ENCODE assay signal across 1 cellular context in genomic region chr11:72745925-72746550, GRCh38.
TF ChIP-seq lines count a peak whose summit lies in the region.

No MANE protein-coding gene starts in this region.

TF ChIP-seq in HepG2, 621 proteins besides CTCF, POLR2A, EP300 and RAD21 (continued from another document):
- TF ChIP-seq, protein P1, sequence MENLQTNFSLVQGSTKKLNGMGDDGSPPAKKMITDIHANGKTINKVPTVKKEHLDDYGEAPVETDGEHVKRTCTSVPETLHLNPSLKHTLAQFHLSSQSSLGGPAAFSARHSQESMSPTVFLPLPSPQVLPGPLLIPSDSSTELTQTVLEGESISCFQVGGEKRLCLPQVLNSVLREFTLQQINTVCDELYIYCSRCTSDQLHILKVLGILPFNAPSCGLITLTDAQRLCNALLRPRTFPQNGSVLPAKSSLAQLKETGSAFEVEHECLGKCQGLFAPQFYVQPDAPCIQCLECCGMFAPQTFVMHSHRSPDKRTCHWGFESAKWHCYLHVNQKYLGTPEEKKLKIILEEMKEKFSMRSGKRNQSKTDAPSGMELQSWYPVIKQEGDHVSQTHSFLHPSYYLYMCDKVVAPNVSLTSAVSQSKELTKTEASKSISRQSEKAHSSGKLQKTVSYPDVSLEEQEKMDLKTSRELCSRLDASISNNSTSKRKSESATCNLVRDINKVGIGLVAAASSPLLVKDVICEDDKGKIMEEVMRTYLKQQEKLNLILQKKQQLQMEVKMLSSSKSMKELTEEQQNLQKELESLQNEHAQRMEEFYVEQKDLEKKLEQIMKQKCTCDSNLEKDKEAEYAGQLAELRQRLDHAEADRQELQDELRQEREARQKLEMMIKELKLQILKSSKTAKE (CRISPR knock-in tag; IDR thresholded peaks at IDR 0.05; ENCODE audit: borderline replicate concordance): 0 out of 2 replicates have a peak, but pooled peaks have one; percentile 26
- TF ChIP-seq ZNF296 (CRISPR knock-in tag; conservative IDR thresholded peaks at IDR 0.05) (0 out of 2 replicates have a peak, but pooled peaks have one; percentile 34), ZFY (CRISPR knock-in tag; IDR thresholded peaks at IDR 0.05) (peak; percentile 21; the same call in 1 of the 2 replicates)
